ENCODE assay signal across 14 cellular contexts in the genomic region with DNA sequence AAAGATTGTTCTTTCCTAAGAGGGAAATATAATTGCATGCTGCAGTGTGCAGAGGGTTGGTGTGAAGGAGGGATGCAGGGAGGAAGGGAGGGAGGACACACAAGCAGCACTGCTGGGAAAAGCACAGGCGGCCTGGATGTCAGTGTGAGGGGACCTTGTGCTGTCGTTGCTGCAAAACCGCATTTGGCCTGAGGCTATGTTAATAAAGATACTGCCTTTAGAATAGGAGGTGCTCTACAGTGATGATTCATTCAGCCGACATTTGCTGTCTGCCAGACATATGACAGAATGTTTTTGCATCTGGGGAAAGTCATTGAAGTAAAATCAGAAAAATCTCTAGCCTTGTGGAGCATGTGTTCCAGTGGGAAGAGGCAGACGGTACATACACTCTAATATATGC. TPM values are rescaled to one million over a fixed set of nuclear protein-coding genes. Genes with fewer than 3 reads are reported as not detected.
A peak's percentile ranks its signal among the peaks of the same experiment; 100 is the strongest.
DNase-seq lines count a peak whose midpoint lies in the region; ATAC-seq and TF ChIP-seq lines count a peak whose summit lies in the region.
"Had no signal": no experiment of that assay in that cellular context is flagged by ENCODE, and none has a peak within 500 bp of the region (broad histone marks: within the 10 kb centered on the region; RNA-seq: fewer than 3 reads in every experiment).

No MANE protein-coding gene starts in this region.

- no peak overlapping the region for H3K4me2 ChIP-seq in IMR-90 (ENCODE audit: low read depth, low read length)

- CTCF ChIA-PET in IMR-90 (lab: Yijun Ruan, JAX), result no interaction called here

- H3K4me3 ChIP-seq in IMR-90 (ENCODE audit: insufficient read depth, low read depth, low read length), result no peak overlapping the region
- H3K4me3 ChIP-seq in esophagus muscularis mucosa, result no peak overlapping the region
- H3K4me3 ChIP-seq: mucosa of descending colon had no signal

- ATAC-seq in IMR-90 (ENCODE audit: low read depth), result peak; percentile 21
- no peak for ATAC-seq in GM18868 (IDR thresholded peaks at IDR 0.05; ENCODE audit: unreplicated experiment)
- ATAC-seq: mucosa of descending colon had no signal

- dilution Hi-C loops in IMR-90 (cut with HindIII; ENCODE audit: low sequenced_read_pairs, unreplicated experiment), result no loop called here

- no peaks in the 10 kb centered on the region for H3K9me3 Mint-ChIP-seq in mesothelial cell of epicardium
- H3K9me3 Mint-ChIP-seq: activated naive CD4-positive, alpha-beta T cell treated with anti-CD3 and anti-CD28 coated beads, Interleukin-2, amount 50 U/mL, for 24 hours had no signal

- no peak overlapping the region for H3K56ac ChIP-seq in IMR-90 (ENCODE audit: extremely low read depth, insufficient read depth, low read length)

- H3K14ac ChIP-seq in IMR-90 (replicated peaks; ENCODE audit: low read depth, low read length), result peak overlapping the region; percentile 33; the same call in 1 of the 2 replicates

- TF ChIP-seq EP300 in esophagus muscularis mucosa (IDR thresholded peaks at IDR 0.05), result no peak

- peaks cover 15% of the 10 kb centered on the region for H3K9me1 ChIP-seq in IMR-90 (ENCODE audit: insufficient read depth, low read length)

- no peak overlapping the region for H3K27ac ChIP-seq in IMR-90 (ENCODE audit: insufficient read depth, low read length)
- peak overlapping the region; percentile 22 for H3K27ac ChIP-seq in angular gyrus (ENCODE audit: low read depth, low read length)
- H3K27ac ChIP-seq in esophagus muscularis mucosa (replicated peaks in 1 of 4), result no peak overlapping the region

- BruUV-seq in IMR-90 (replicated peaks; lab: Mats Ljungman, UMichigan), result no TSS peak

- WGBS in IMR-90 (ENCODE audit: extremely low coverage in 2 of 2, insufficient read length in 1 of 2), 2 experiments, result 80% methylated on average over 2 of the region's 5 CpGs; no CpG with 5 or more reads in 1 of the 2 experiments
- 67% methylated on average over 5 of the region's 5 CpGs for WGBS in esophagus muscularis mucosa

- DNase-seq in AG08395 (ENCODE audit: low spot score) (peak; percentile 60), IMR-90 (peak; percentile 72), hepatic stellate cell (ENCODE audit: low spot score) (peak; percentile 58), mesothelial cell of epicardium (ENCODE audit: low spot score in 2 of 2, unreplicated experiment in 2 of 2) (no peak), esophagus muscularis mucosa (ENCODE audit: extremely low spot score) (no peak), T-helper 9 cell (no peak)
- DNase-seq: activated CD8-positive, alpha-beta memory T cell treated with anti-CD3 and anti-CD28 coated beads for 24 hours; DMS153; hypothalamus; mucosa of descending colon; NCI-H1105 treated with DMSO at 0.1 percent for 48 hours had no signal

- H3K18ac ChIP-seq in IMR-90 (ENCODE audit: low read depth, low read length), result no peak overlapping the region

- H4K8ac ChIP-seq in IMR-90 (ENCODE audit: low read depth in 2 of 2, low read length in 2 of 2), result no peak overlapping the region

- H2BK120ac ChIP-seq in IMR-90 (ENCODE audit: low read depth, low read length), result no peak overlapping the region

- H3K4me3 Mint-ChIP-seq in mesothelial cell of epicardium, result no peak overlapping the region
- H3K4me3 Mint-ChIP-seq: activated naive CD4-positive, alpha-beta T cell treated with anti-CD3 and anti-CD28 coated beads, Interleukin-2, amount 50 U/mL, for 24 hours had no signal

- no peak for TF ChIP-seq RAD21 in IMR-90 (IDR thresholded peaks at IDR 0.05; ENCODE audit: low read length)

- peaks cover 8% of the 10 kb centered on the region for H3K4me1 Mint-ChIP-seq in mesothelial cell of epicardium

- H2AK5ac ChIP-seq in IMR-90 (ENCODE audit: low read depth, low read length), result no peak overlapping the region

- TF ChIP-seq POLR2A in IMR-90 (IDR thresholded peaks at IDR 0.05; ENCODE audit: low read depth, low read length) (no peak), esophagus muscularis mucosa (IDR thresholded peaks at IDR 0.05; ENCODE audit: low read depth) (no peak)

- H2BK20ac ChIP-seq in IMR-90 (ENCODE audit: low read depth, low read length), result peak overlapping the region; percentile 27; the same call in 1 of the 2 replicates

- H3K36me3 Mint-ChIP-seq in mesothelial cell of epicardium, result peaks cover 7% of the 10 kb centered on the region

- H3K9me3 ChIP-seq in IMR-90 (ENCODE audit: control insufficient read depth, insufficient read depth, low read length), result no peaks in the 10 kb centered on the region
- H3K9me3 ChIP-seq in esophagus muscularis mucosa, result no peaks in the 10 kb centered on the region
- H3K9me3 ChIP-seq: mucosa of descending colon had no signal

- POLR2A ChIA-PET in IMR-90 (lab: Charles Lee; ENCODE audit: unreplicated experiment), result no interaction called here

- H4K20me1 ChIP-seq in IMR-90 (ENCODE audit: insufficient read depth, low read length), result no peaks in the 10 kb centered on the region; the same call in 1 of the 2 replicates

- H3K4ac ChIP-seq in IMR-90 (ENCODE audit: low read depth, low read length), result 0 out of 2 replicates have a peak overlapping the region, but pooled peaks have one; percentile 34

- peak overlapping the region; percentile 37 for H2AK9ac ChIP-seq in IMR-90 (replicated peaks; ENCODE audit: low read depth, low read length, poor library complexity)

- peak overlapping the region; percentile 24 for H2BK5ac ChIP-seq in IMR-90 (ENCODE audit: low read depth, low read length, poor library complexity, severe bottlenecking)

- H3K27me3 ChIP-seq in IMR-90 (ENCODE audit: control insufficient read depth, insufficient read depth, low read length) (no peaks in the 10 kb centered on the region), esophagus muscularis mucosa (no peaks in the 10 kb centered on the region)

- H2BK15ac ChIP-seq in IMR-90 (ENCODE audit: low read depth, low read length), result no peak overlapping the region

- intact Hi-C loops in IMR-90 (cut with micrococcal nuclease), result no loop called here
- intact Hi-C loops in esophagus muscularis mucosa (cut with DNase I), result no loop called here

- no peak overlapping the region for H4K5ac ChIP-seq in IMR-90 (ENCODE audit: low read depth, low read length)

- H3K9ac ChIP-seq in IMR-90 (ENCODE audit: low read depth, low read length), result no peak overlapping the region

- no peak overlapping the region for H3K23ac ChIP-seq in IMR-90 (ENCODE audit: low read depth, low read length)

- peaks cover 14% of the 10 kb centered on the region for H3K4me1 ChIP-seq in IMR-90 (ENCODE audit: control insufficient read depth, insufficient read depth, low read length)
- peaks cover 6 to 18% (median 15%) of the 10 kb centered on the region in 4 donors for H3K4me1 ChIP-seq in esophagus muscularis mucosa

- TF ChIP-seq CTCF in IMR-90 (conservative IDR thresholded peaks at IDR 0.05; ENCODE audit: low read depth, low read length) (no peak), mesothelial cell of epicardium (IDR thresholded peaks at IDR 0.05; ENCODE audit: unreplicated experiment) (no peak), esophagus muscularis mucosa (IDR thresholded peaks at IDR 0.05) (no peak)

- peaks cover 7% of the 10 kb centered on the region; the same call in 1 of the 2 replicates for H3K36me3 ChIP-seq in IMR-90 (ENCODE audit: control insufficient read depth, insufficient read depth, low read length)
- peaks cover 0 to 5% (median 1%) of the 10 kb centered on the region in 4 donors for H3K36me3 ChIP-seq in esophagus muscularis mucosa

- H3K27me3 Mint-ChIP-seq in mesothelial cell of epicardium (ENCODE audit: low read depth), result peaks cover 5% of the 10 kb centered on the region
- H3K27me3 Mint-ChIP-seq: activated naive CD4-positive, alpha-beta T cell treated with anti-CD3 and anti-CD28 coated beads, Interleukin-2, amount 50 U/mL, for 24 hours had no signal

- in situ Hi-C loops in IMR-90 (cut with MboI; ENCODE audit: low sequenced_read_pairs), result no loop called here

- no peak overlapping the region for H2AFZ ChIP-seq in IMR-90 (replicated peaks; ENCODE audit: low read length, poor library complexity)

- H4K91ac ChIP-seq in IMR-90 (ENCODE audit: insufficient read depth, low read depth, low read length), result no peak overlapping the region

- H3K27ac Mint-ChIP-seq in mesothelial cell of epicardium, result no peak overlapping the region
- H3K27ac Mint-ChIP-seq: activated naive CD4-positive, alpha-beta T cell treated with anti-CD3 and anti-CD28 coated beads, Interleukin-2, amount 50 U/mL, for 24 hours had no signal

- peaks cover 12 to 21% of the 10 kb centered on the region in 2 experiments for H3K79me1 ChIP-seq in IMR-90 (ENCODE audit: low read depth in 1 of 2, low read length in 2 of 2)

TF ChIP-seq in IMR-90, 13 proteins besides CTCF, POLR2A, EP300 and RAD21:
- no peak for TF ChIP-seq MAFK (IDR thresholded peaks at IDR 0.05; ENCODE audit: low read depth, low read length)
- 0 out of 2 replicates have a peak, but pooled peaks have one; percentile 46 for TF ChIP-seq MXI1 (IDR thresholded peaks at IDR 0.05; ENCODE audit: borderline replicate concordance, low read depth, low read length)

RNA-seq across cellular contexts. Expression of a gene that starts 50.5 kb away (rescaled TPM):
- total RNA-seq in IMR-90 (2012; rRNA removed), result 22.6 and 23.3 TPM in 2 replicates
- 23.8 and 24.6 TPM in 2 replicates for polyA plus RNA-seq in IMR-90 (2012; rRNA removed)
- polyA plus RNA-seq in IMR-90 (2012; cell fraction: cytosol; rRNA removed), result 17.1 and 17.6 TPM in 2 replicates
- 29.3 and 43.3 TPM in 2 replicates for polyA plus RNA-seq in IMR-90 (2012; cell fraction: nucleus; rRNA removed; ENCODE audit: low replicate concordance)
- 55.4 to 58.3 TPM (median 56.9 TPM) in 3 replicates for total RNA-seq in mesothelial cell of epicardium
- total RNA-seq in esophagus muscularis mucosa, result 10 to 100 TPM; 33.6 to 58.8 (median 46.3) TPM

Comparison
In these comparisons a context has a peak if more than half of its experiments do, and no peak if none do; other contexts are left out.
1. DNase-seq: peak in AG08395 (single experiment), IMR-90 (single experiment) and hepatic stellate cell (single experiment); none in mesothelial cell of epicardium (0 of 2), esophagus muscularis mucosa (single experiment) and T-helper 9 cell (single experiment).